Comparison of ENCODE assay signal across 12 cellular contexts in the genomic region with DNA sequence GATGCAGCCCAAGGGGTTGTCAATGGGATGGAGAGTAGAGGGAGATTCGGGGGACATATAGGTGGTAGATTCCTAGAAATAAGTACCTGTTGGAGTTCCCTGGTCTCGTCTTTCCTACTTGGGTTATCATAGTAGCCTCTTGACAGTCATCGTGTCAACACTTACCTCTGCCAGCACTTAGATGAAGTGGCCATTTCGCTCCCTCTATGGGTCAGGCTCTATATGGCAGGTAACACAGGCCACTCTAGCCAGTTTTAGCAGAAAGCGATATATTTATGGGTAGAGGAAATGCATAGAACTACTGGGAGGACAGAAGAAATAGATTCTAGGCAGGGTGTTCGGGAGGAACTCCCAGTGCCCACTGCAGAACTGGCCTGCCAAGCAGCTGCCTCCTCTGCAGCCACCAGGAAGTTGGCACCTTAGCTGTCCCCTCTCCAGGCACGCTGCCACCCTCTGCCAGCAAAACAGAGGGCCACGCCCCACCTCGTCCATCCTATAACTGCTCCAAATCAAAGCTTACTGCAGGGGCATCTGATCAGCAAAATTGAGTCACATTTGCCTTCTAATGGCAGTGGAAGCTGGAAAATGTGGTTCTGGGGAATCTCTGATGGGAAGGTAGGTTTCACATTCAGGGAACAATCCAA.
DNase-seq lines count a peak whose midpoint lies in the region; ATAC-seq and TF ChIP-seq lines count a peak whose summit lies in the region.
"Had no signal": no experiment of that assay in that cellular context is flagged by ENCODE, and none has a peak within 500 bp of the region (broad histone marks: within the 10 kb centered on the region; RNA-seq: fewer than 3 reads in every experiment).

No MANE protein-coding gene starts in this region.

- peaks cover 27% of the 10 kb centered on the region for H3K27me3 ChIP-seq in foreskin keratinocyte

- H3K4me1 Mint-ChIP-seq in activated CD4-positive, alpha-beta T cell treated with anti-CD3 and anti-CD28 coated beads, Interleukin-2, amount 10 ng/mL, durations not matched to agents 7 days and 5 days: no peaks in the 10 kb centered on the region
- H3K4me1 Mint-ChIP-seq: activated naive CD8-positive, alpha-beta T cell treated with anti-CD3 and anti-CD28 coated beads, Interleukin-2, amount 10 ng/mL, durations not matched to agents 7 days and 5 days had no signal

- H3K36me3 Mint-ChIP-seq in activated CD4-positive, alpha-beta T cell treated with anti-CD3 and anti-CD28 coated beads, Interleukin-2, amount 10 ng/mL, durations not matched to agents 7 days and 5 days (ENCODE audit: low read depth): no peaks in the 10 kb centered on the region
- H3K36me3 Mint-ChIP-seq: activated naive CD8-positive, alpha-beta T cell treated with anti-CD3 and anti-CD28 coated beads, Interleukin-2, amount 10 ng/mL, durations not matched to agents 7 days and 5 days had no signal

- H3K27ac ChIP-seq in foreskin keratinocyte: no peak overlapping the region
- H3K27ac ChIP-seq: esophagus squamous epithelium had no signal

- POLR2A ChIA-PET in activated CD4-positive, alpha-beta T cell treated with anti-CD3 and anti-CD28 coated beads, Interleukin-2, amount 10 ng/mL, durations not matched to agents 7 days and 5 days (lab: Charles Lee): no interaction called here

- peaks cover 9% of the 10 kb centered on the region for H3K27me3 Mint-ChIP-seq in activated CD4-positive, alpha-beta T cell treated with anti-CD3 and anti-CD28 coated beads, Interleukin-2, amount 10 ng/mL, durations not matched to agents 7 days and 5 days

- peak; percentile 42 for TF ChIP-seq CTCF in foreskin keratinocyte (conservative IDR thresholded peaks at IDR 0.05)

- H3K9me3 Mint-ChIP-seq in activated CD4-positive, alpha-beta T cell treated with anti-CD3 and anti-CD28 coated beads, Interleukin-2, amount 10 ng/mL, durations not matched to agents 7 days and 5 days: no peaks in the 10 kb centered on the region
- H3K9me3 Mint-ChIP-seq: activated naive CD8-positive, alpha-beta T cell treated with anti-CD3 and anti-CD28 coated beads, Interleukin-2, amount 10 ng/mL, durations not matched to agents 7 days and 5 days had no signal

- CTCF ChIA-PET in activated CD4-positive, alpha-beta T cell treated with anti-CD3 and anti-CD28 coated beads, Interleukin-2, amount 10 ng/mL, durations not matched to agents 7 days and 5 days (lab: Charles Lee): no interaction called here

- DNase-seq in DMS153 (lab: John Stamatoyannopoulos, UW): peak; percentile 74
- DNase-seq in NCI-H2029 treated with DMSO at 0.1 percent for 48 hours (lab: John Stamatoyannopoulos, UW): peak; percentile 77
- no peak for DNase-seq in foreskin keratinocyte
- no peak for DNase-seq in activated CD4-positive, alpha-beta T cell treated with anti-CD3 and anti-CD28 coated beads, Interleukin-2, amount 10 ng/mL, durations not matched to agents 7 days and 5 days
- no peak for DNase-seq in ecto neural progenitor cell (ENCODE audit: low spot score)
- DNase-seq in foreskin melanocyte: no peak
- DNase-seq in AG08395 (ENCODE audit: low spot score): no peak
- DNase-seq: activated naive CD8-positive, alpha-beta T cell treated with anti-CD3 and anti-CD28 coated beads, Interleukin-2, amount 10 ng/mL, durations not matched to agents 7 days and 5 days; esophagus squamous epithelium; left colon; right cardiac atrium had no signal

- H3K27ac Mint-ChIP-seq in activated CD4-positive, alpha-beta T cell treated with anti-CD3 and anti-CD28 coated beads, Interleukin-2, amount 10 ng/mL, durations not matched to agents 7 days and 5 days: no peak overlapping the region
- H3K27ac Mint-ChIP-seq: activated naive CD8-positive, alpha-beta T cell treated with anti-CD3 and anti-CD28 coated beads, Interleukin-2, amount 10 ng/mL, durations not matched to agents 7 days and 5 days had no signal

- ATAC-seq in GM19452 (IDR thresholded peaks at IDR 0.05; ENCODE audit: unreplicated experiment) (peak; percentile 56), foreskin keratinocyte (no peak)
- ATAC-seq: left colon, right cardiac atrium had no signal

- no peak overlapping the region for H3K4me3 Mint-ChIP-seq in activated CD4-positive, alpha-beta T cell treated with anti-CD3 and anti-CD28 coated beads, Interleukin-2, amount 10 ng/mL, durations not matched to agents 7 days and 5 days
- H3K4me3 Mint-ChIP-seq: activated naive CD8-positive, alpha-beta T cell treated with anti-CD3 and anti-CD28 coated beads, Interleukin-2, amount 10 ng/mL, durations not matched to agents 7 days and 5 days had no signal

- H3K4me1 ChIP-seq in foreskin keratinocyte: no peaks in the 10 kb centered on the region
- H3K4me1 ChIP-seq: esophagus squamous epithelium had no signal

Comparison
In these comparisons a context has a peak if more than half of its experiments do, and no peak if none do; other contexts are left out.
1. DNase-seq: peak in DMS153 (single experiment) and NCI-H2029 treated with DMSO at 0.1 percent for 48 hours (single experiment); none in foreskin keratinocyte (0 of 2), activated CD4-positive, alpha-beta T cell treated with anti-CD3 and anti-CD28 coated beads, Interleukin-2, amount 10 ng/mL, durations not matched to agents 7 days and 5 days (single experiment), ecto neural progenitor cell (single experiment), foreskin melanocyte (single experiment) and AG08395 (single experiment).